20 cellular contexts compared by ENCODE assay signal in the genomic region with DNA sequence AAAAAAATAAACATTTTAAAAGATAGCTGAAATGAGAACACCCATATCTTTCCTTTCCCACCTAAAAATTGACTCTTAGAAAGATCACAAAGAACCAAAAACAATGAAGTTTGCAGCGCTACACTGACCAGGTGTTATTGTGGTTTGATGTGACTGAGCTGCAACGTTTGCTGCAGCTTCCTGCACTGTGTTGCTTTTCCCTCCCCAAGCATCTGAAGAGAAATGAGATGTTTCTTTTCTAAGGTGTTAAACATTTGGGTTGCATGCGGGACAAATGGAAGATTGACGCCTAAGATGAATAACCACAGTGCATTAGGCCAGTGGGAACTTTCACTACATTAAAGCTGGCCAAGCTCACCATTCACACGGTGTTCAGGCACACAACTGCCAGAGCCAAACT. TPM values are rescaled to one million over a fixed set of nuclear protein-coding genes. Genes with fewer than 3 reads are reported as not detected.
DNase-seq lines count a peak whose midpoint lies in the region; ATAC-seq, FAIRE-seq and TF ChIP-seq lines count a peak whose summit lies in the region.
"Had no signal": no experiment of that assay in that cellular context is flagged by ENCODE, and none has a peak within 500 bp of the region (broad histone marks: within the 10 kb centered on the region; RNA-seq: fewer than 3 reads in every experiment).

No MANE protein-coding gene starts in this region.

- no peak overlapping the region for H3K9ac ChIP-seq in GM12878 (ENCODE audit: control insufficient read depth, insufficient read depth, low read length)

- H3K27me3 ChIP-seq in GM12878 (replicated peaks in 1 of 2; ENCODE audit: control insufficient read depth in 2 of 2, insufficient read depth in 2 of 2, low read length in 1 of 2): peaks cover 0 to 8% of the 10 kb centered on the region in 2 experiments; a peak in 1 of 4 replicates

- TF ChIP-seq RAD21 in GM12878 (IDR thresholded peaks at IDR 0.05; ENCODE audit: insufficient read depth, low read depth, low read length): no peak

- H3K36me3 ChIP-seq in GM12878 (ENCODE audit: control insufficient read depth in 2 of 2, insufficient read depth in 2 of 2, low read length in 1 of 2): no peaks in the 10 kb centered on the region
- H3K36me3 ChIP-seq: left ventricle myocardium inferior had no signal

- no peak overlapping the region for H2AFZ ChIP-seq in GM12878 (ENCODE audit: control insufficient read depth, low read depth, low read length)

- BruUV-seq in GM12878 (replicated peaks; lab: Mats Ljungman, UMichigan): no TSS peak

- ATAC-seq in activated CD4-positive, alpha-beta T cell treated with anti-CD3 and anti-CD28 coated beads for 36 hours: peak; percentile 43
- ATAC-seq in GM18909 (IDR thresholded peaks at IDR 0.05; ENCODE audit: poor library complexity, unreplicated experiment) (peak; percentile 43), T-cell (replicated peaks in 1 of 4) (peak; percentile 59 to 72 (median 70)), GM12878 (peak; percentile 60), WTC11 (no peak)
- ATAC-seq: psoas muscle, SK-N-SH treated with all-trans-retinoic acid at 6 μM for 48 hours had no signal

- H3K4me3 Mint-ChIP-seq in activated CD4-positive, alpha-beta T cell treated with anti-CD3 and anti-CD28 coated beads for 36 hours: peak overlapping the region; percentile 56
- H3K4me3 Mint-ChIP-seq in T-cell: peak overlapping the region; percentile 84 to 100 (median 99)
- no peak overlapping the region for H3K4me3 Mint-ChIP-seq in WTC11
- H3K4me3 Mint-ChIP-seq in HFFc6: no peak overlapping the region

- no peaks in the 10 kb centered on the region for H3K9me3 Mint-ChIP-seq in activated CD4-positive, alpha-beta T cell treated with anti-CD3 and anti-CD28 coated beads for 36 hours (ENCODE audit: low read depth)
- H3K9me3 Mint-ChIP-seq in T-cell: no peaks in the 10 kb centered on the region
- no peaks in the 10 kb centered on the region for H3K9me3 Mint-ChIP-seq in WTC11
- no peaks in the 10 kb centered on the region for H3K9me3 Mint-ChIP-seq in HFFc6

- CTCF ChIA-PET in activated CD4-positive, alpha-beta T cell treated with anti-CD3 and anti-CD28 coated beads for 36 hours (lab: Charles Lee): interaction anchor here (0.8 to 4.4 kb wide), 11 partner anchors 9 to 413 kb away, joined by 3 to 13 read pairs (median 4); no protein-coding TSS in a partner anchor
- CTCF ChIA-PET in T-cell (lab: Charles Lee): interaction anchor here (0.6 to 1.9 kb wide), 8 partner anchors 9 to 129 kb away, joined by 3 to 8 read pairs (median 4); a partner anchor contains a TSS
- CTCF ChIA-PET in GM12878 (lab: Yijun Ruan, JAX): interaction anchor here (0.7 to 2.8 kb wide), 3 partner anchors 22 to 44 kb away, joined by 3 to 9 read pairs (median 3); no protein-coding TSS in a partner anchor
- CTCF ChIA-PET in WTC11 (lab: Charles Lee): interaction anchor here (1.2 to 1.8 kb wide), 3 partner anchors 29 to 413 kb away, joined by 3 to 5 read pairs (median 3); no protein-coding TSS in a partner anchor

- RAD21 ChIA-PET in GM12878 (lab: Charles Lee; ENCODE audit: unreplicated experiment): interaction anchor here (0.9 kb wide), 1 partner anchor 18 kb away, joined by 3 read pairs; no protein-coding TSS in a partner anchor

- FAIRE-seq in GM12878 (lab: Jason Lieb, UNC) (no peak), RCC 7860 (lab: Jason Lieb, UNC) (no peak)
- FAIRE-seq: astrocyte, D721Med, urothelium cell line had no signal

- in situ Hi-C loops in GM12878 (cut with MboI): loop anchor here (25.0 kb wide), 1 partner anchor 448 kb away; a partner anchor contains a TSS

- H3K79me2 ChIP-seq in GM12878 (ENCODE audit: control insufficient read depth, insufficient read depth, low read length): no peaks in the 10 kb centered on the region

- peaks cover 2% of the 10 kb centered on the region; the same call in 1 of the 2 replicates for H3K4me1 ChIP-seq in GM12878 (ENCODE audit: control insufficient read depth, insufficient read depth, low read length)
- H3K4me1 ChIP-seq: left ventricle myocardium inferior, psoas muscle had no signal

- no peak overlapping the region for H3K4me2 ChIP-seq in GM12878 (ENCODE audit: control insufficient read depth, insufficient read depth)

- peaks cover 70% of the 10 kb centered on the region for H3K4me1 Mint-ChIP-seq in activated CD4-positive, alpha-beta T cell treated with anti-CD3 and anti-CD28 coated beads for 36 hours
- H3K4me1 Mint-ChIP-seq in T-cell (peaks cover 59 to 86% (median 79%) of the 10 kb centered on the region in 3 donors), WTC11 (peaks cover 27% of the 10 kb centered on the region), HFFc6 (ENCODE audit: low read depth) (no peaks in the 10 kb centered on the region)

- TF ChIP-seq CTCF in GM12878 (IDR thresholded peaks at IDR 0.05 in 2 of 3, conservative IDR thresholded peaks at IDR 0.05 in 1 of 3; ENCODE audit: control insufficient read depth in 2 of 3, extremely low read depth in 1 of 3, insufficient read depth in 1 of 3, low read depth in 3 of 3, low read length in 3 of 3): no peak
- TF ChIP-seq CTCF in WTC11 (IDR thresholded peaks at IDR 0.05): no peak
- TF ChIP-seq CTCF in HFFc6 (IDR thresholded peaks at IDR 0.05): no peak

- no peaks in the 10 kb centered on the region for H3K9me3 ChIP-seq in GM12878 (replicated peaks; ENCODE audit: control insufficient read depth, insufficient read depth, low read length)
- H3K9me3 ChIP-seq: left ventricle myocardium inferior, psoas muscle had no signal

- H3K27ac ChIP-seq in GM12878 (ENCODE audit: control insufficient read depth, insufficient read depth): no peak overlapping the region
- H3K27ac ChIP-seq: 22Rv1, HL-60, left ventricle myocardium inferior, psoas muscle had no signal

- intact Hi-C loops in activated CD4-positive, alpha-beta T cell treated with anti-CD3 and anti-CD28 coated beads for 36 hours (cut with DNase I, micrococcal nuclease): loop anchor here in 1 of 2 experiments (2.0 kb wide), 1 partner anchor 13 kb away; no protein-coding TSS in a partner anchor
- intact Hi-C loops in GM12878 (cut with micrococcal nuclease; ENCODE audit: unreplicated experiment): no loop called here

- SMC1A ChIA-PET in GM12878 (lab: Charles Lee; ENCODE audit: uncharacterized antibody, unreplicated experiment): interaction anchor here (0.6 to 3.1 kb wide), 6 partner anchors 9 to 279 kb away, joined by 3 to 9 read pairs (median 4); no protein-coding TSS in a partner anchor

- H3K27ac Mint-ChIP-seq in activated CD4-positive, alpha-beta T cell treated with anti-CD3 and anti-CD28 coated beads for 36 hours: peak overlapping the region; percentile 87
- H3K27ac Mint-ChIP-seq in T-cell (peak overlapping the region; percentile 85 to 96), WTC11 (no peak overlapping the region), HFFc6 (no peak overlapping the region)

- DNase-seq in activated CD4-positive, alpha-beta T cell treated with anti-CD3 and anti-CD28 coated beads for 36 hours: no peak
- no peak for DNase-seq in activated CD4-positive, alpha-beta T cell treated with anti-CD3 and anti-CD28 coated beads, Interleukin-2, amount 50 U/mL, for 48 hours
- DNase-seq in T-cell (peak in 6 of 34 experiments; percentile 13 to 67 (median 36)), GM12878 (ENCODE audit: low read depth, low spot score) (no peak), WTC11 (ENCODE audit: low spot score) (no peak), RCC 7860 (ENCODE audit: low spot score) (no peak), HFFc6 (no peak)
- DNase-seq: head of caudate nucleus, IMR-90, left ventricle myocardium inferior, NCI-H2029, psoas muscle had no signal

- POLR2A ChIA-PET in activated CD4-positive, alpha-beta T cell treated with anti-CD3 and anti-CD28 coated beads for 36 hours (lab: Charles Lee): interaction anchor here (0.6 kb wide), 1 partner anchor 471 kb away, joined by 5 read pairs; no protein-coding TSS in a partner anchor
- POLR2A ChIA-PET in T-cell (lab: Charles Lee) (interaction anchor here in 1 of 2 donors (0.5 to 1.6 kb wide), 9 partner anchors 9 to 321 kb away, joined by 3 to 9 read pairs (median 3); a partner anchor contains a TSS), GM12878 (lab: Charles Lee) (no interaction called here), WTC11 (lab: Charles Lee) (no interaction called here)

- H3K4me3 ChIP-seq in GM12878: no peak overlapping the region
- H3K4me3 ChIP-seq: left ventricle myocardium inferior, psoas muscle had no signal

- no peaks in the 10 kb centered on the region for H4K20me1 ChIP-seq in GM12878 (ENCODE audit: control insufficient read depth, insufficient read depth)

- H3K36me3 Mint-ChIP-seq in activated CD4-positive, alpha-beta T cell treated with anti-CD3 and anti-CD28 coated beads for 36 hours (ENCODE audit: low read depth): peaks cover 70% of the 10 kb centered on the region
- H3K36me3 Mint-ChIP-seq in T-cell (peaks cover 63% of the 10 kb centered on the region), WTC11 (no peaks in the 10 kb centered on the region), HFFc6 (ENCODE audit: low read depth) (no peaks in the 10 kb centered on the region)

- TF ChIP-seq EP300 in GM12878 (IDR thresholded peaks at IDR 0.05; ENCODE audit: borderline replicate concordance in 1 of 2, control insufficient read depth in 1 of 2, low read depth in 2 of 2, low read length in 2 of 2): no peak

- no peaks in the 10 kb centered on the region for H3K27me3 Mint-ChIP-seq in activated CD4-positive, alpha-beta T cell treated with anti-CD3 and anti-CD28 coated beads for 36 hours
- H3K27me3 Mint-ChIP-seq in T-cell: peaks cover 0 to 4% of the 10 kb centered on the region in 2 donors
- H3K27me3 Mint-ChIP-seq in WTC11 (ENCODE audit: low read depth): peaks cover 84% of the 10 kb centered on the region
- peaks cover 7% of the 10 kb centered on the region; the same call in 1 of the 2 replicates for H3K27me3 Mint-ChIP-seq in HFFc6 (ENCODE audit: insufficient read depth)

- TF ChIP-seq POLR2A in GM12878 (IDR thresholded peaks at IDR 0.05; ENCODE audit: low read depth, low read length): no peak

- 34% methylated on average over 5 of the region's 5 CpGs for WGBS in GM12878 (ENCODE audit: insufficient coverage, insufficient replicate concordance, low lambda C conversion rate, missing lambda C conversion rate)

RNA-seq across cellular contexts. Expression of a gene that starts 8.9 kb away (rescaled TPM):
- 100 to 1,000 TPM; 175 to 302 TPM for total RNA-seq in activated CD4-positive, alpha-beta T cell treated with anti-CD3 and anti-CD28 coated beads for 36 hours
- total RNA-seq in T-cell (100 to 1,000 TPM; 412 to 776 (median 500) TPM), GM12878 (2014; rRNA removed) (22.7 and 23.9 TPM in 2 replicates), GM12878 (2014; rRNA removed; fragmentation: Illumina TruSeq; extraction: Trizol) (24.3 and 24.5 TPM in 2 replicates), GM12878 (2021) (18.0 and 18.4 TPM in 2 replicates), WTC11 (2021) (1.2 to 1.6 TPM (median 1.3 TPM) in 3 replicates)
- 14.4 and 16.8 TPM in 2 replicates for total RNA-seq in GM12878 (2013; cell fraction: nucleolus; rRNA removed)
- 8.4 TPM for polyA plus RNA-seq in GM12878 (2011; ENCODE audit: low read depth)
- polyA plus RNA-seq in GM12878 (2011; rRNA removed) (10.4 and 12.7 TPM in 2 replicates), GM12878 (2014; fragmentation: Illumina TruSeq; extraction: Trizol) (38.1 and 53.6 TPM in 2 replicates), GM12878 (2014; fragmentation: Nextera tagmentation; extraction: Ambion mirVana) (10 to 100 TPM; 10.2 to 10.5 TPM), GM12878 (2014; rRNA removed) (14.9 and 20.5 TPM in 2 replicates), GM12878 (2016; fragmentation: Nextera tagmentation; extraction: Ambion mirVana) (10 to 100 TPM; 16.7 to 23.5 TPM)
- polyA plus RNA-seq in GM12878 (2011; cell fraction: cytosol; rRNA removed): 9.4 and 10.7 TPM in 2 replicates
- polyA plus RNA-seq in GM12878 (2011; cell fraction: nucleus; rRNA removed): 7.4 and 9.6 TPM in 2 replicates
- polyA plus RNA-seq in GM12878 (2012): 10.2 and 12.1 TPM in 2 replicates
- polyA minus RNA-seq in GM12878 (2011; rRNA and poly(A)+ RNA removed): 15.9 and 18.7 TPM in 2 replicates
- 2.7 and 3.7 TPM in 2 replicates for polyA minus RNA-seq in GM12878 (2011; cell fraction: cytosol; rRNA and poly(A)+ RNA removed)
- polyA minus RNA-seq in GM12878 (2011; cell fraction: nucleus; rRNA and poly(A)+ RNA removed): 6.0 and 11.5 TPM in 2 replicates
- under 1 TPM in 3 of 6 experiments, not detected in 3; 0.22 to 0.37 (median 0.31) TPM for total RNA-seq in HFFc6 (2021; fragmentation: NEBNext Ultra II Directional; extraction: Animal tissue kit (Norgen Biotek cat#: 25700))
- total RNA-seq: G401 had no signal

Comparison
In these comparisons a context has a peak if more than half of its experiments do, and no peak if none do; other contexts are left out.
1. H3K27ac Mint-ChIP-seq: peak in activated CD4-positive, alpha-beta T cell treated with anti-CD3 and anti-CD28 coated beads for 36 hours (single experiment) and T-cell (2 of 2); none in WTC11 (single experiment) and HFFc6 (single experiment).
2. H3K4me3 Mint-ChIP-seq: peak in activated CD4-positive, alpha-beta T cell treated with anti-CD3 and anti-CD28 coated beads for 36 hours (single experiment) and T-cell (3 of 3); none in WTC11 (single experiment) and HFFc6 (single experiment).